8 cellular contexts compared by ENCODE assay signal in genomic region chr22:24270556-24271405, GRCh38. TPM values are rescaled to one million over a fixed set of nuclear protein-coding genes. Genes with fewer than 3 reads are reported as not detected.
A peak's percentile ranks its signal among the peaks of the same experiment; 100 is the strongest.
DNase-seq lines count a peak whose midpoint lies in the region; ATAC-seq and TF ChIP-seq lines count a peak whose summit lies in the region.

SPECC1L (plus strand) TSS chr22:24270831; CDS start chr22:24302232, 31,401 bp downstream.

- no peak for TF ChIP-seq CTCF in GM23338 (conservative IDR thresholded peaks at IDR 0.05; ENCODE audit: low read depth in 2 of 2)
- no peak for TF ChIP-seq CTCF in fibroblast of lung (conservative IDR thresholded peaks at IDR 0.05 in 1 of 2, IDR thresholded peaks at IDR 0.05 in 1 of 2; ENCODE audit: low read depth in 1 of 2, low read length in 2 of 2)
- TF ChIP-seq CTCF in natural killer cell (IDR thresholded peaks at IDR 0.05), result peak; percentile 14

- peak; percentile 87 for ATAC-seq in GM23338
- ATAC-seq in natural killer cell, result peak; percentile 93 to 99 (median 93)

- H3K27me3 ChIP-seq in GM23338 (ENCODE audit: insufficient read depth) (no peaks in the 10 kb centered on the region), fibroblast of lung (ENCODE audit: control insufficient read depth, insufficient read depth, low read length) (no peaks in the 10 kb centered on the region)

- peaks cover 3% of the 10 kb centered on the region; the same call in 2 of the 3 replicates for H3K36me3 Mint-ChIP-seq in GM23338 (ENCODE audit: low read depth)
- no peaks in the 10 kb centered on the region for H3K36me3 Mint-ChIP-seq in natural killer cell

- H3K4me3 ChIP-seq in GM23338 (peak within 1 kb of the TSS; percentile 87), fibroblast of lung (replicated peaks in 1 of 4; ENCODE audit: control extremely low read depth in 1 of 4, insufficient read depth in 1 of 4, low read depth in 3 of 4, low read length in 4 of 4) (peak within 1 kb of the TSS; percentile 88 to 99 (median 98))

- H3K4me1 ChIP-seq in GM23338 (ENCODE audit: insufficient read depth) (peaks cover 11% of the 10 kb centered on the region), fibroblast of lung (ENCODE audit: control insufficient read depth, extremely low read depth, insufficient read depth, low read length) (peaks cover 4% of the 10 kb centered on the region)

- peak within 1 kb of the TSS; percentile 97 for H3K9ac ChIP-seq in fibroblast of lung (ENCODE audit: insufficient read depth, low read length)

- H3K27me3 Mint-ChIP-seq in GM23338 (ENCODE audit: insufficient read depth, low read depth, poor library complexity) (peaks cover 5% of the 10 kb centered on the region), natural killer cell (ENCODE audit: low read depth in 2 of 2) (no peaks in the 10 kb centered on the region)

- H3K79me2 ChIP-seq in GM23338 (replicated peaks; ENCODE audit: insufficient read depth) (peaks cover 47% of the 10 kb centered on the region), fibroblast of lung (ENCODE audit: control insufficient read depth, insufficient read depth, low read length) (peaks cover 44% of the 10 kb centered on the region)

- peak; percentile 96 for DNase-seq in Daoy (ENCODE audit: low read depth)
- DNase-seq in GM23338 (ENCODE audit: low spot score), result peak; percentile 93
- DNase-seq in Kasumi-1 (lab: John Stamatoyannopoulos, UW), result peak; percentile 72 to 85
- DNase-seq in RPMI8226, result peak; percentile 94
- peak; percentile 80 to 91 for DNase-seq in activated T-helper 1 cell treated with anti-CD3 and anti-CD28 coated beads, Interleukin-2, amount 50 U/mL, for 16 hours (ENCODE audit: low read depth in 1 of 2, low spot score in 1 of 2)
- DNase-seq in fibroblast of lung (ENCODE audit: low read depth in 2 of 2), result peak; percentile 84 to 93
- DNase-seq in natural killer cell, result peak; percentile 95
- peak; percentile 82 to 96 (median 89) for DNase-seq in stimulated activated naive CD4-positive, alpha-beta T cell (lab: John Stamatoyannopoulos, UW)

- peak within 1 kb of the TSS; percentile 88 for H3K4me2 ChIP-seq in GM23338
- H3K4me2 ChIP-seq in fibroblast of lung (ENCODE audit: extremely low read depth, insufficient read depth, low read length), result peak within 1 kb of the TSS; percentile 97

- H4K20me1 ChIP-seq in GM23338 (replicated peaks; ENCODE audit: insufficient read depth) (peaks cover 6% of the 10 kb centered on the region), fibroblast of lung (ENCODE audit: control insufficient read depth, extremely low read depth, insufficient read depth, low read length) (no peaks in the 10 kb centered on the region)

- H3K4me3 Mint-ChIP-seq in GM23338, result peak within 1 kb of the TSS; percentile 91
- peak within 1 kb of the TSS; percentile 91 for H3K4me3 Mint-ChIP-seq in natural killer cell

- H3K4me1 Mint-ChIP-seq in GM23338 (peaks cover 38% of the 10 kb centered on the region), natural killer cell (peaks cover 19 to 30% of the 10 kb centered on the region in 2 donors)

- H3K27ac Mint-ChIP-seq in GM23338, result peak within 1 kb of the TSS; percentile 91
- peak within 1 kb of the TSS; percentile 85 for H3K27ac Mint-ChIP-seq in natural killer cell

- H3K36me3 ChIP-seq in GM23338 (ENCODE audit: insufficient read depth) (no peaks in the 10 kb centered on the region), fibroblast of lung (ENCODE audit: control insufficient read depth, insufficient read depth, low read length) (no peaks in the 10 kb centered on the region)

- no peaks in the 10 kb centered on the region for H3F3A ChIP-seq in GM23338 (replicated peaks; ENCODE audit: low read depth)

- intact Hi-C loops in natural killer cell (cut with micrococcal nuclease), result no loop called here

- H3K27ac ChIP-seq in GM23338 (ENCODE audit: low read depth), result peak within 1 kb of the TSS; percentile 94
- peak within 1 kb of the TSS; percentile 93 for H3K27ac ChIP-seq in fibroblast of lung (ENCODE audit: insufficient read depth, low read length)

- H3K9me2 ChIP-seq in GM23338 (ENCODE audit: insufficient read depth), result no peaks in the 10 kb centered on the region

- H3K9me3 Mint-ChIP-seq in GM23338 (no peaks in the 10 kb centered on the region), natural killer cell (no peaks in the 10 kb centered on the region)

- H2AFZ ChIP-seq in GM23338 (peak within 1 kb of the TSS; percentile 91), fibroblast of lung (ENCODE audit: low read length) (peak within 1 kb of the TSS; percentile 90)

- H3K9me3 ChIP-seq in fibroblast of lung (ENCODE audit: control insufficient read depth, insufficient read depth, low read depth, low read length), result no peaks in the 10 kb centered on the region

TF ChIP-seq in GM23338, 12 proteins besides CTCF, POLR2A, EP300 and RAD21:
- TF ChIP-seq ZNF331 (CRISPR knock-in tag; IDR thresholded peaks at IDR 0.05; ENCODE audit: low read depth) (no peak), POLR2AphosphoS5 (IDR thresholded peaks at IDR 0.05; ENCODE audit: low read depth) (peak; percentile 90)

RNA-seq across cellular contexts. Expression of gene SPECC1L, which starts in this region (rescaled TPM):
- 21.9 and 24.1 TPM in 2 replicates for total RNA-seq in Daoy (2014; rRNA removed; shearing (Covaris generic))
- total RNA-seq in GM23338 (2014; rRNA removed; shearing (Covaris generic)), result 35.2 and 44.7 TPM in 2 replicates
- polyA plus RNA-seq in GM23338 (2016; fragmentation: Nextera tagmentation; extraction: Ambion mirVana), result 17.9 and 24.3 TPM in 2 replicates
- 43.4 and 46.2 TPM in 2 replicates for total RNA-seq in fibroblast of lung
- polyA plus RNA-seq in fibroblast of lung, result 28.4 and 40.3 TPM in 2 replicates
- polyA plus RNA-seq in fibroblast of lung (2012), result 22.6 and 33.8 TPM in 2 replicates
- 31.4 and 33.3 TPM in 2 replicates for polyA minus RNA-seq in fibroblast of lung (ENCODE audit: low replicate concordance)
- 10 to 100 TPM; 46.1 to 52.9 (median 48.5) TPM for total RNA-seq in natural killer cell

Comparison
In these comparisons a context has a peak if more than half of its experiments do, and no peak if none do; other contexts are left out.
1. Peak in every context shown above with its lines: DNase-seq, ATAC-seq, H3K4me3 ChIP-seq and H3K27ac ChIP-seq.